5 cellular contexts compared by ENCODE assay signal in genomic region chr10:42868530-42868929, GRCh38.
"Had no signal": no experiment of that assay in that cellular context is flagged by ENCODE, and none has a peak within 500 bp of the region (broad histone marks: within the 10 kb centered on the region; RNA-seq: fewer than 3 reads in every experiment).

No MANE protein-coding gene starts in this region.

- ATAC-seq: GM23338, K562 had no signal

- H3K4me2 ChIP-seq: GM23338 had no signal

- H2AFZ ChIP-seq: GM23338 had no signal

- H3K4me3 ChIP-seq: GM23338, K562 had no signal

- DNase-seq: H9, HCEC 1CT, IMR-90 had no signal
